8 cellular contexts compared by ENCODE assay signal in the genomic region with DNA sequence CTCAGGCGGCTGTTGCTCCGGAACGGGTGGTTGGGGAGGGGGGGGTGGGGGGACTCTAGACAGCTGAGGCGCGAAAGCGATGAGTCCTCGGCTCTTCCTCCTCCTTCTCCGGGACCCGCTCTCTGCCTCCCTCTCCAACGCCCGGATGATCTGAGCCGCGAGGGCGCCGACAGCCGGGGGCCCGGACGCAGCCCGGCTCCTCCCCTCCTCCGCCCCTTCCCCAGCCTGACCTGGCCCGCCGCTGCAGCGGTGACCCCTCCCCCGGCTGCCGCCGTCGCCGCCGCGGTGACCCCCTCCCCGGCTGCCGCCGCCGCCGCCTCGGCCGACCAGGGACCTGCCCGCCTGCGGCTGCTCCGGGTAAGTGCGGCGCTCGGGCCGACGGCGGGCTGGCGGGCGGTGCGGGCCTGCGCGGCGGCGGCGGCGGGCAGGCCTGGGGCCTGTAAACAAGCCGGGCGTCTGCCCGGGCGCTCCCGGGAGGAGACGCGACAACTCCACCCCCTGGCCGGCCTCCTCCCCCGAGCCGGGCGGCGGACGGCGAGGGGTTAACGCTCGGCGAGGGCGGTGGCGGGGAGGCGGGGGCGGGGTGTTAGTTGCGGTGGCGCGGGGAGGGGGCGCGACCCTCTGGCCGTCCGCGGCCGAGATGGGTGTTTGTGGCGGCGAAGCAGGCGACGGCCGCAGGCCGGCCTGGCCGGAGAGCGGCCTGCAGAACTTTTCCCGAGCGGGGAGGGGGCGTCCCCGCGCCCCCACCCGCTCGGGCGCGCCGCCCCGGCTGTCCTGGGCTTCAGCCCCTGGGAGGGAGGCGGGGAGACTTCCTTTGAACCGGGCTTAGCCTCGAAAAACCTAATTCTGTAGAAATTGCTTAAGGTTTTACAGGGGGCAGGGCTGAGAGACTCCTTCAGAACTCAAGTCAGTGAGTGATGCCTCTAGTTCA. TPM values are rescaled to one million over a fixed set of nuclear protein-coding genes. Genes with fewer than 3 reads are reported as not detected.
DNase-seq lines count a peak whose midpoint lies in the region; ATAC-seq and TF ChIP-seq lines count a peak whose summit lies in the region.

No MANE protein-coding gene starts in this region.

- H3K4me2 ChIP-seq in BLaER1 treated with 17β-estradiol and CSF1 and Interleukin-3, amounts not matched to agents 10 nM and 100 nM: peak overlapping the region; percentile 75 to 97 (median 92)

- intact Hi-C loops in mucosa of descending colon (cut with DNase I, micrococcal nuclease): loop anchor here in 1 of 2 donors (10.0 kb wide), 1 partner anchor 155 kb away; a partner anchor contains a TSS

- DNase-seq in NOMO-1 treated with DMSO at 0.1 percent for 48 hours (lab: John Stamatoyannopoulos, UW; ENCODE audit: unreplicated experiment): peak; percentile 64
- peak; percentile 42 for DNase-seq in activated T-cell treated with anti-CD3 and anti-CD28 coated beads for 4 hours
- DNase-seq in epithelial cell of prostate (ENCODE audit: low read depth, low spot score): no peak
- DNase-seq in mucosa of descending colon: peak; percentile 73 to 88 (median 86)
- DNase-seq in stimulated activated CD8-positive, alpha-beta memory T cell treated with anti-CD3 and anti-CD28 coated beads, Interleukin-4, amount 100 ng/mL, for 1 hour (ENCODE audit: low read depth in 2 of 2, low spot score in 1 of 2): peak; percentile 22 to 34

- H3K27me3 ChIP-seq in BLaER1 treated with 17β-estradiol and CSF1 and Interleukin-3, amounts not matched to agents 10 nM and 100 nM: no peaks in the 10 kb centered on the region

- H3K27ac ChIP-seq in BLaER1 treated with 17β-estradiol and CSF1 and Interleukin-3, amounts not matched to agents 10 nM and 100 nM: peak overlapping the region; percentile 97 to 100 (median 99)
- peak overlapping the region; percentile 89 for H3K27ac ChIP-seq in epithelial cell of prostate

- ATAC-seq in GM19324 (IDR thresholded peaks at IDR 0.05; ENCODE audit: low FRiP score, unreplicated experiment): peak; percentile 51
- ATAC-seq in HG03457 (IDR thresholded peaks at IDR 0.05; ENCODE audit: unreplicated experiment): peak; percentile 31
- ATAC-seq in mucosa of descending colon: peak; percentile 57

- peak overlapping the region; percentile 84 to 93 (median 90) for H3K4me3 ChIP-seq in BLaER1 treated with 17β-estradiol and CSF1 and Interleukin-3, amounts not matched to agents 10 nM and 100 nM
- H3K4me3 ChIP-seq in mucosa of descending colon: peak overlapping the region; percentile 93

- no peak for TF ChIP-seq CTCF in mucosa of descending colon (IDR thresholded peaks at IDR 0.05)

- H3K36me3 ChIP-seq in BLaER1 treated with 17β-estradiol and CSF1 and Interleukin-3, amounts not matched to agents 10 nM and 100 nM: peaks cover 0 to 8% (median 0%) of the 10 kb centered on the region in 11 experiments; a peak in 1 of 22 replicates
- no peaks in the 10 kb centered on the region for H3K36me3 ChIP-seq in mucosa of descending colon (ENCODE audit: low read depth)

- H3K4me1 ChIP-seq in BLaER1 treated with 17β-estradiol and CSF1 and Interleukin-3, amounts not matched to agents 10 nM and 100 nM: peaks cover 20 to 46% (median 38%) of the 10 kb centered on the region in 10 experiments
- H3K4me1 ChIP-seq in mucosa of descending colon (ENCODE audit: low read depth): peaks cover 39% of the 10 kb centered on the region

- H4K20me1 ChIP-seq in BLaER1 treated with 17β-estradiol and CSF1 and Interleukin-3, amounts not matched to agents 10 nM and 100 nM: peaks cover 10 to 48% (median 28%) of the 10 kb centered on the region in 11 experiments; a peak in 17 of 22 replicates

- peak overlapping the region; percentile 95 to 100 (median 99) for H3K9ac ChIP-seq in BLaER1 treated with 17β-estradiol and CSF1 and Interleukin-3, amounts not matched to agents 10 nM and 100 nM

- H3K9me3 ChIP-seq in BLaER1 treated with 17β-estradiol and CSF1 and Interleukin-3, amounts not matched to agents 10 nM and 100 nM (replicated peaks in 1 of 11): peaks cover 0 to 9% (median 3%) of the 10 kb centered on the region in 11 experiments; a peak in 8 of 22 replicates
- H3K9me3 ChIP-seq in mucosa of descending colon: no peaks in the 10 kb centered on the region

RNA-seq across cellular contexts. Expression of a gene that starts 0.6 kb away (rescaled TPM):
- 100 to 1,000 TPM; 102 to 124 (median 111) TPM for total RNA-seq in mucosa of descending colon
